8 cellular contexts compared by ENCODE assay signal in the genomic region with DNA sequence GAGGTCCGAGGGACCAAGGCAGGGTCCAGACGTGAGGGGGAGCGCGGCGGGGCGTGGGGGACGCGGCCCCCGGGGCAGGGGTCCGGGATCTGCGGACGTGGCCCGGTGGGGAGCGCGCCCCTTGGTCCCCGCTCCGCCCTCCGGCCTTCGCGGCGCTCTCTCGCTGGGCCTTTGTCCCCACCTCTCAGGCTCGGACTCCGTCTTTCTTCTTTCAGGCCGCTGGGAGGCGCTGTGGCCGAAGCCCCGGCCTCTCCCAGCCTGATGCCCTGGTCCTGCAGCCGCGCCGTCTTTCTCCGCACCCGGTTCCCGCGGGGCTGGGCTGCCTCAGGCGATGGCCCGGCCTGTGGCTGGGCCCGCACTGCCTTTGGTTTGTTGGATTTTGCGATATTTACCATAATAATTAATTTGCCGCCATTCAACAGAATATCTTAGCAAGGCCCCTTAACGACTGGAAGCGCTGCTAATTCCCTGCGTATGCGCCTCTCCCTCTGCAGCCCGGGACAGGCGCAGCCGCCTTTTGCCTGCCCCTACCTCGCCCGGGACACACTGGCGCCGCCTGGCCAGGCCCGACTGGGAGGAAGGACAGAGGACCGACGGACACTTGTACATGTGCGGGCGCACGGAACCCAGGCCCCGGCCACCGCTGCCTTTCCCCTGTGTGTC. TPM values are rescaled to one million over a fixed set of nuclear protein-coding genes. Genes with fewer than 3 reads are reported as not detected.
DNase-seq lines count a peak whose midpoint lies in the region; ATAC-seq and TF ChIP-seq lines count a peak whose summit lies in the region.

No MANE protein-coding gene starts in this region.

- peak overlapping the region; percentile 57 for H3K4me3 Mint-ChIP-seq in Calu3 (ENCODE audit: low read depth, unreplicated experiment)

- H3K4me1 ChIP-seq in ascending aorta = peaks cover 13 to 27% of the 10 kb centered on the region in 2 donors
- H3K4me1 ChIP-seq in skeletal muscle tissue (ENCODE audit: control insufficient read depth in 3 of 3, insufficient read depth in 3 of 3, low read length in 3 of 3) = peaks cover 32 to 34% (median 34%) of the 10 kb centered on the region in 3 donors

- intact Hi-C loops in Calu3 (cut with micrococcal nuclease; ENCODE audit: unreplicated experiment) (loop anchor here (10.0 kb wide), 1 partner anchor 707 kb away; no protein-coding TSS in a partner anchor), ascending aorta (cut with DNase I) (no loop called here)

- H3K27ac Mint-ChIP-seq in Calu3 (ENCODE audit: unreplicated experiment) = no peak overlapping the region

- peak; percentile 45 for ATAC-seq in GM21447 (IDR thresholded peaks at IDR 0.05; ENCODE audit: unreplicated experiment)

- peaks cover 78% of the 10 kb centered on the region for H3K27me3 Mint-ChIP-seq in Calu3 (ENCODE audit: unreplicated experiment)

- DNase-seq in Calu3 = peak; percentile 71
- DNase-seq in NCI-H2029 (lab: John Stamatoyannopoulos, UW) = peak; percentile 35
- DNase-seq in ascending aorta (ENCODE audit: low spot score in 2 of 2) = no peak
- peak; percentile 12 to 25 for DNase-seq in hippocampal formation (lab: John Stamatoyannopoulos, UW)
- no peak for DNase-seq in NCI-H1105 treated with DMSO at 0.1 percent for 48 hours (lab: John Stamatoyannopoulos, UW)
- DNase-seq in NCI-H2227 treated with DMSO at 0.1 percent for 48 hours (lab: John Stamatoyannopoulos, UW) = no peak

- peak overlapping the region; percentile 35 to 56 for H3K4me3 ChIP-seq in ascending aorta
- H3K4me3 ChIP-seq in skeletal muscle tissue (ENCODE audit: low read length in 3 of 3) = peak overlapping the region; percentile 51 to 70 (median 52)

- peak overlapping the region in 1 of 3 donors; percentile 50 for H3K9ac ChIP-seq in skeletal muscle tissue (ENCODE audit: low read depth in 1 of 3, low read length in 3 of 3)

- TF ChIP-seq CTCF in Calu3 (IDR thresholded peaks at IDR 0.05; ENCODE audit: unreplicated experiment) (peak; percentile 75), ascending aorta (IDR thresholded peaks at IDR 0.05) (peak; percentile 32 to 71 (median 53))

- H3K9me3 ChIP-seq in ascending aorta (no peaks in the 10 kb centered on the region), skeletal muscle tissue (ENCODE audit: control insufficient read depth in 3 of 3, low read length in 3 of 3) (no peaks in the 10 kb centered on the region)

- CTCF ChIA-PET in Calu3 (lab: Charles Lee) = interaction anchor here (1.0 kb wide), 1 partner anchor 473 kb away, joined by 3 read pairs; no protein-coding TSS in a partner anchor

- no TSS peak for BruUV-seq in Calu3 (replicated peaks; lab: Mats Ljungman, UMichigan)

- H3K4me1 Mint-ChIP-seq in Calu3 (ENCODE audit: low read depth, unreplicated experiment) = peaks cover 24% of the 10 kb centered on the region

- peaks cover 14% of the 10 kb centered on the region for H3K27me3 ChIP-seq in ascending aorta
- peaks cover 66 to 78% (median 68%) of the 10 kb centered on the region in 3 donors for H3K27me3 ChIP-seq in skeletal muscle tissue (ENCODE audit: control insufficient read depth in 3 of 3, insufficient read depth in 3 of 3, low read length in 3 of 3)

- no peak overlapping the region for H3K27ac ChIP-seq in ascending aorta
- no peak overlapping the region for H3K27ac ChIP-seq in skeletal muscle tissue (ENCODE audit: low read depth, low read length)

- H3K36me3 Mint-ChIP-seq in Calu3 (ENCODE audit: insufficient read depth, unreplicated experiment) = peaks cover 4% of the 10 kb centered on the region

- H3K36me3 ChIP-seq in ascending aorta (no peaks in the 10 kb centered on the region), skeletal muscle tissue (ENCODE audit: control insufficient read depth in 3 of 3, insufficient read depth in 3 of 3, low read length in 3 of 3) (no peaks in the 10 kb centered on the region)

- H3K9me3 Mint-ChIP-seq in Calu3 (ENCODE audit: low read depth, unreplicated experiment) = no peaks in the 10 kb centered on the region

RNA-seq across cellular contexts. Expression of a gene that starts 10.8 kb away (rescaled TPM):
- total RNA-seq in Calu3 (2022) (not detected in 2 replicates), ascending aorta (not detected), skeletal muscle tissue (not detected)

RNA-seq across cellular contexts. Expression of a gene that starts 57.0 kb away (rescaled TPM):
- total RNA-seq in Calu3 (2022) (not detected in 2 replicates), ascending aorta (22.2 TPM), skeletal muscle tissue (4.2 TPM)

Comparison
In these comparisons a context has a peak if more than half of its experiments do, and no peak if none do; other contexts are left out.
1. DNase-seq: peak in Calu3 (single experiment), NCI-H2029 (single experiment) and hippocampal formation (2 of 2); none in ascending aorta (0 of 2), NCI-H1105 treated with DMSO at 0.1 percent for 48 hours (single experiment) and NCI-H2227 treated with DMSO at 0.1 percent for 48 hours (single experiment).